Comparison of ENCODE assay signal across 25 cellular contexts in the genomic region with DNA sequence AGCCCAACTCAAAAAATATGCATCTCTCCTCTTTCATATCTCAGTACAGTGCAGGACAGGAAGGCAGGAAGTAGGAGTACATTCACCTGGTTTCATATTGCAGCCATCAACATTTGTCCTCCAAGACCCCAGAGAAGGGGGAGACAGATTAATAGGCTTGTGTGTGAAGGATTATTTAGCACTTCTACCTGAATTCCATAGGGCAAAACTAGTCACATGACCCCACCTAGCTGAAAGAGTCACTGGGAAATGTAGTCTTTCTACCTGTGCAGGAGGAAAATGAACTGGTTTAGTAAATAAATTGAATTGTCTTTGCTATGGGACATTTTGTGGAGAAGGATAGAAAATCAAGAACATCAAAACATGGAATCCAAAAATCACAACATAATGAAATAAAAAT. TPM values are rescaled to one million over a fixed set of nuclear protein-coding genes. Genes with fewer than 3 reads are reported as not detected.
DNase-seq lines count a peak whose midpoint lies in the region; ATAC-seq and TF ChIP-seq lines count a peak whose summit lies in the region.
"Had no signal": no experiment of that assay in that cellular context is flagged by ENCODE, and none has a peak within 500 bp of the region (broad histone marks: within the 10 kb centered on the region; RNA-seq: fewer than 3 reads in every experiment).

No MANE protein-coding gene starts in this region.

- H3K27me3 Mint-ChIP-seq in WTC11 (ENCODE audit: low read depth) (no peaks in the 10 kb centered on the region), neural progenitor cell (ENCODE audit: insufficient read depth, low read depth) (no peaks in the 10 kb centered on the region)

- no peak for TF ChIP-seq RAD21 in IMR-90 (IDR thresholded peaks at IDR 0.05; ENCODE audit: low read length)

- no peak for TF ChIP-seq CTCF in IMR-90 (conservative IDR thresholded peaks at IDR 0.05; ENCODE audit: low read depth, low read length)
- TF ChIP-seq CTCF in WTC11 (IDR thresholded peaks at IDR 0.05) = no peak
- no peak for TF ChIP-seq CTCF in neural progenitor cell (IDR thresholded peaks at IDR 0.05)

- no peak overlapping the region for H2BK20ac ChIP-seq in IMR-90 (ENCODE audit: low read depth, low read length)

- H3K36me3 Mint-ChIP-seq in WTC11 (no peaks in the 10 kb centered on the region), neural progenitor cell (no peaks in the 10 kb centered on the region)
- H3K36me3 Mint-ChIP-seq: activated naive CD4-positive, alpha-beta T cell treated with anti-CD3 and anti-CD28 coated beads, Interleukin-2, amount 50 U/mL, for 72 hours had no signal

- POLR2A ChIA-PET in IMR-90 (lab: Charles Lee; ENCODE audit: unreplicated experiment) (no interaction called here), WTC11 (lab: Charles Lee) (no interaction called here)

- CTCF ChIA-PET in IMR-90 (lab: Yijun Ruan, JAX) = no interaction called here
- CTCF ChIA-PET in WTC11 (lab: Charles Lee) = no interaction called here

- peak; percentile 52 for DNase-seq in SIG-M5 treated with dmso at 0.1 percent for 504 hours (lab: John Stamatoyannopoulos, UW; ENCODE audit: unreplicated experiment)
- no peak for DNase-seq in SIG-M5 (lab: John Stamatoyannopoulos, UW)
- DNase-seq in IMR-90 = no peak
- DNase-seq in WTC11 (ENCODE audit: low spot score) = no peak
- peak; percentile 14 for DNase-seq in neural progenitor cell (ENCODE audit: low spot score)
- DNase-seq in T1000 (lab: John Stamatoyannopoulos, UW) = no peak
- no peak for DNase-seq in cerebellar nuclear complex (lab: John Stamatoyannopoulos, UW)
- DNase-seq: activated CD4-positive, alpha-beta T cell treated with anti-CD3 and anti-CD28 coated beads, Interleukin-2, amount 10 ng/mL, durations not matched to agents 24 days and 14 days; aorta; caudate nucleus; head of caudate nucleus; HFFc6; left ventricle myocardium inferior; NCI-H1092 treated with DMSO at 0.1 percent for 48 hours; NCI-H2081; NCI-H69; nephron progenitor cell; PC-3; SHP77 treated with DMSO at 0.1 percent for 48 hours had no signal

- H3K27me3 ChIP-seq in IMR-90 (ENCODE audit: control insufficient read depth, insufficient read depth, low read length) = no peaks in the 10 kb centered on the region
- H3K27me3 ChIP-seq in neural progenitor cell = no peaks in the 10 kb centered on the region

- no peak overlapping the region for H2AK5ac ChIP-seq in IMR-90 (ENCODE audit: low read depth, low read length)

- H3K9ac ChIP-seq in IMR-90 (ENCODE audit: low read depth, low read length) (no peak overlapping the region), neural progenitor cell (no peak overlapping the region)

- H2AK9ac ChIP-seq in IMR-90 (replicated peaks; ENCODE audit: low read depth, low read length, poor library complexity) = no peak overlapping the region

- H2AFZ ChIP-seq in IMR-90 (replicated peaks; ENCODE audit: low read length, poor library complexity) (no peak overlapping the region), neural progenitor cell (replicated peaks) (peak overlapping the region; percentile 20)

- H4K5ac ChIP-seq in IMR-90 (ENCODE audit: low read depth, low read length) = no peak overlapping the region

- H3K4me3 ChIP-seq in IMR-90 (ENCODE audit: insufficient read depth, low read depth, low read length) = no peak overlapping the region
- H3K4me3 ChIP-seq in neural progenitor cell = no peak overlapping the region
- H3K4me3 ChIP-seq: left ventricle myocardium inferior, prostate gland had no signal

- dilution Hi-C loops in IMR-90 (cut with HindIII; ENCODE audit: low sequenced_read_pairs, unreplicated experiment) = no loop called here

- intact Hi-C loops in IMR-90 (cut with micrococcal nuclease) = no loop called here

- H3F3A ChIP-seq in neural progenitor cell (ENCODE audit: low read depth) = no peaks in the 10 kb centered on the region

- BruUV-seq in IMR-90 (replicated peaks; lab: Mats Ljungman, UMichigan) = no TSS peak

- no peak overlapping the region for H3K23ac ChIP-seq in IMR-90 (ENCODE audit: low read depth, low read length)

- H3K79me1 ChIP-seq in IMR-90 (ENCODE audit: low read depth in 1 of 2, low read length in 2 of 2) = no peaks in the 10 kb centered on the region

- no peak overlapping the region for H3K14ac ChIP-seq in IMR-90 (replicated peaks; ENCODE audit: low read depth, low read length)

- H3K27ac ChIP-seq in IMR-90 (ENCODE audit: insufficient read depth, low read length) = no peak overlapping the region
- H3K27ac ChIP-seq in neural progenitor cell = no peak overlapping the region
- H3K27ac ChIP-seq: C4-2B, left ventricle myocardium inferior, prostate gland had no signal

- no peak overlapping the region for H3K4me2 ChIP-seq in IMR-90 (ENCODE audit: low read depth, low read length)
- H3K4me2 ChIP-seq in neural progenitor cell = no peak overlapping the region

- H4K20me1 ChIP-seq in IMR-90 (ENCODE audit: insufficient read depth, low read length) (no peaks in the 10 kb centered on the region), neural progenitor cell (ENCODE audit: low read depth) (no peaks in the 10 kb centered on the region)

- no peak overlapping the region for H3K56ac ChIP-seq in IMR-90 (ENCODE audit: extremely low read depth, insufficient read depth, low read length)

- no peak overlapping the region for H3K4ac ChIP-seq in IMR-90 (ENCODE audit: low read depth, low read length)

- H3K36me3 ChIP-seq in IMR-90 (ENCODE audit: control insufficient read depth, insufficient read depth, low read length) (no peaks in the 10 kb centered on the region), neural progenitor cell (no peaks in the 10 kb centered on the region)
- H3K36me3 ChIP-seq: left ventricle myocardium inferior, prostate gland had no signal

- TF ChIP-seq POLR2A in IMR-90 (IDR thresholded peaks at IDR 0.05; ENCODE audit: low read depth, low read length) = no peak

- H3K27ac Mint-ChIP-seq in WTC11 = no peak overlapping the region
- no peak overlapping the region for H3K27ac Mint-ChIP-seq in neural progenitor cell
- H3K27ac Mint-ChIP-seq: activated CD4-positive, alpha-beta T cell treated with anti-CD3 and anti-CD28 coated beads, Interleukin-2, amount 10 ng/mL, durations not matched to agents 24 days and 14 days; activated naive CD4-positive, alpha-beta T cell treated with anti-CD3 and anti-CD28 coated beads, Interleukin-2, amount 50 U/mL, for 72 hours; activated T-helper 1 cell treated with anti-CD3 and anti-CD28 coated beads, Interleukin-12 subunit alpha, Interleukin-12 subunit beta, Interleukin-2, Interleukin-4 antibody, amounts not matched to agents 30 ng/mL and 10 ng/mL and 1 ng/mL, durations not matched to agents 14 hours and 24 hours and 36 hours; HFFc6; nephron progenitor cell; T-helper 1 cell treated with Interleukin-12 subunit alpha and Interleukin-12 subunit beta and Interleukin-4 antibody, amounts not matched to agents 30 μg/mL and 1 μg/mL, for 36 hours had no signal

- H3K79me2 ChIP-seq in neural progenitor cell (ENCODE audit: low read depth) = no peaks in the 10 kb centered on the region

- H3K4me1 ChIP-seq in IMR-90 (ENCODE audit: control insufficient read depth, insufficient read depth, low read length) (no peaks in the 10 kb centered on the region), neural progenitor cell (no peaks in the 10 kb centered on the region)
- H3K4me1 ChIP-seq: left ventricle myocardium inferior, prostate gland had no signal

- H2BK120ac ChIP-seq in IMR-90 (ENCODE audit: low read depth, low read length) = no peak overlapping the region

- no peak overlapping the region for H3K18ac ChIP-seq in IMR-90 (ENCODE audit: low read depth, low read length)

- no peaks in the 10 kb centered on the region for H3K9me3 Mint-ChIP-seq in WTC11
- H3K9me3 Mint-ChIP-seq in neural progenitor cell = no peaks in the 10 kb centered on the region
- H3K9me3 Mint-ChIP-seq: activated CD4-positive, alpha-beta T cell treated with anti-CD3 and anti-CD28 coated beads, Interleukin-2, amount 10 ng/mL, durations not matched to agents 24 days and 14 days; activated naive CD4-positive, alpha-beta T cell treated with anti-CD3 and anti-CD28 coated beads, Interleukin-2, amount 50 U/mL, for 72 hours; activated T-helper 1 cell treated with anti-CD3 and anti-CD28 coated beads, Interleukin-12 subunit alpha, Interleukin-12 subunit beta, Interleukin-2, Interleukin-4 antibody, amounts not matched to agents 30 ng/mL and 10 ng/mL and 1 ng/mL, durations not matched to agents 14 hours and 24 hours and 36 hours; HFFc6; nephron progenitor cell; T-helper 1 cell treated with Interleukin-12 subunit alpha and Interleukin-12 subunit beta and Interleukin-4 antibody, amounts not matched to agents 30 μg/mL and 1 μg/mL, for 36 hours had no signal

- H3K9me3 ChIP-seq in IMR-90 (ENCODE audit: control insufficient read depth, insufficient read depth, low read length) (no peaks in the 10 kb centered on the region), neural progenitor cell (ENCODE audit: low read depth) (no peaks in the 10 kb centered on the region)
- H3K9me3 ChIP-seq: left ventricle myocardium inferior, prostate gland had no signal

- H3K9me1 ChIP-seq in IMR-90 (ENCODE audit: insufficient read depth, low read length) = no peaks in the 10 kb centered on the region

- H4K91ac ChIP-seq in IMR-90 (ENCODE audit: insufficient read depth, low read depth, low read length) = no peak overlapping the region

- H3K4me1 Mint-ChIP-seq in WTC11 (no peaks in the 10 kb centered on the region), neural progenitor cell (peaks cover 2% of the 10 kb centered on the region)
- H3K4me1 Mint-ChIP-seq: activated CD4-positive, alpha-beta T cell treated with anti-CD3 and anti-CD28 coated beads, Interleukin-2, amount 10 ng/mL, durations not matched to agents 24 days and 14 days had no signal

- in situ Hi-C loops in IMR-90 (cut with MboI; ENCODE audit: low sequenced_read_pairs) = no loop called here

- no peak overlapping the region for H2BK15ac ChIP-seq in IMR-90 (ENCODE audit: low read depth, low read length)

- H3K4me3 Mint-ChIP-seq in WTC11 (no peak overlapping the region), neural progenitor cell (no peak overlapping the region)
- H3K4me3 Mint-ChIP-seq: activated CD4-positive, alpha-beta T cell treated with anti-CD3 and anti-CD28 coated beads, Interleukin-2, amount 10 ng/mL, durations not matched to agents 24 days and 14 days; activated T-helper 1 cell treated with anti-CD3 and anti-CD28 coated beads, Interleukin-12 subunit alpha, Interleukin-12 subunit beta, Interleukin-2, Interleukin-4 antibody, amounts not matched to agents 30 ng/mL and 10 ng/mL and 1 ng/mL, durations not matched to agents 14 hours and 24 hours and 36 hours; HFFc6; nephron progenitor cell; T-helper 1 cell treated with Interleukin-12 subunit alpha and Interleukin-12 subunit beta and Interleukin-4 antibody, amounts not matched to agents 30 μg/mL and 1 μg/mL, for 36 hours had no signal

- no peak for ATAC-seq in IMR-90 (ENCODE audit: low read depth)
- ATAC-seq in WTC11 = peak; percentile 77
- ATAC-seq in HG03354 (IDR thresholded peaks at IDR 0.05; ENCODE audit: poor library complexity, severe bottlenecking, unreplicated experiment) = no peak
- ATAC-seq: activated naive CD4-positive, alpha-beta T cell treated with anti-CD3 and anti-CD28 coated beads, Interleukin-2, amount 50 U/mL, for 72 hours; PC-3 had no signal

- H2BK5ac ChIP-seq in IMR-90 (ENCODE audit: low read depth, low read length, poor library complexity, severe bottlenecking) = no peak overlapping the region

- no peak overlapping the region for H4K8ac ChIP-seq in IMR-90 (ENCODE audit: low read depth in 2 of 2, low read length in 2 of 2)

RNA-seq across cellular contexts. Expression of gene TRIM33, which starts 13.9 kb away (rescaled TPM):
- 40.0 and 40.1 TPM in 2 replicates for total RNA-seq in IMR-90 (2012; rRNA removed)
- polyA plus RNA-seq in IMR-90 (2012; rRNA removed) = 9.2 and 9.5 TPM in 2 replicates
- polyA plus RNA-seq in IMR-90 (2012; cell fraction: cytosol; rRNA removed) = 1.8 and 2.9 TPM in 2 replicates
- 4.9 and 21.6 TPM in 2 replicates for polyA plus RNA-seq in IMR-90 (2012; cell fraction: nucleus; rRNA removed; ENCODE audit: low replicate concordance)
- 42.0 to 44.5 TPM (median 42.7 TPM) in 3 replicates for total RNA-seq in WTC11 (2021)
- total RNA-seq in neural progenitor cell (ENCODE audit: low replicate concordance) = 64.8 and 75.4 TPM in 2 replicates

RNA-seq across cellular contexts. Expression of gene BCAS2, which starts 56.5 kb away (rescaled TPM):
- 15.4 and 39.4 TPM in 2 replicates for total RNA-seq in IMR-90 (2012; rRNA removed)
- 20.2 and 23.1 TPM in 2 replicates for polyA plus RNA-seq in IMR-90 (2012; rRNA removed)
- polyA plus RNA-seq in IMR-90 (2012; cell fraction: cytosol; rRNA removed) = 3.1 and 6.4 TPM in 2 replicates
- polyA plus RNA-seq in IMR-90 (2012; cell fraction: nucleus; rRNA removed; ENCODE audit: low replicate concordance) = 0.85 and 4.2 TPM in 2 replicates
- total RNA-seq in WTC11 (2021) = 39.0 to 43.3 TPM (median 42.7 TPM) in 3 replicates
- 46.0 and 92.1 TPM in 2 replicates for total RNA-seq in neural progenitor cell (ENCODE audit: low replicate concordance)

Comparison
In these comparisons a context has a peak if more than half of its experiments do, and no peak if none do; other contexts are left out.
1. DNase-seq: peak in SIG-M5 treated with dmso at 0.1 percent for 504 hours (single experiment) and neural progenitor cell (single experiment); none in SIG-M5 (single experiment), IMR-90 (single experiment), WTC11 (single experiment), T1000 (single experiment) and cerebellar nuclear complex (0 of 2).